In the genomic region with DNA sequence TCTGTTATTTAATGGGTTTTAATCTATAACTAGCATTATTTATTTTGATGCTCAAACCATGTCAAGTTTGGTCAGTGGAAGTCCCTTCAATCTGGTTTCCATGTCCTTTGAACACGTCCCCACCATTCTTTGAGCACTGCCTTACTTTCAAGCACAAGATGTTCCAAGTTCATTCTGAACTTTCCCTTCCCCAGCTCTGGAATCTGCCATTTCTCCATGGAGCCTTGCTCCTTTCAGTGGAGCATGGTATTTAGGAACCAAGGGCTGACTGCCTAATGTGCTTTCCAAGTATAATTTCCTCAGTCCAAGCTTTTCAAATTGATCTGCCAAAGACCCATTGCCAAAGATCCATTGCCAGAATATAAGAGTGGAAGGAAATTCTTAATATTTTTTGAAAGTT, we compare ENCODE assay signal across 8 cellular contexts. TPM values are rescaled to one million over a fixed set of nuclear protein-coding genes. Genes with fewer than 3 reads are reported as not detected.
A peak's percentile ranks its signal among the peaks of the same experiment; 100 is the strongest.
DNase-seq lines count a peak whose midpoint lies in the region; ATAC-seq and TF ChIP-seq lines count a peak whose summit lies in the region.

No MANE protein-coding gene starts in this region.

- no peak overlapping the region for H2AK5ac ChIP-seq in mesendoderm (ENCODE audit: low read length)

- DNase-seq in AG10803 (ENCODE audit: low read depth) (no peak), HFF-Myc (ENCODE audit: extremely low read depth, low read depth) (no peak), astrocyte of the cerebellum (ENCODE audit: low read depth) (no peak), mesendoderm (no peak), GM03348 (ENCODE audit: low spot score) (no peak), SK-N-DZ (ENCODE audit: low spot score) (no peak)
- DNase-seq in effector memory CD8-positive, alpha-beta T cell, result no peak

- no peak overlapping the region for H3K56ac ChIP-seq in mesendoderm (ENCODE audit: low read length)

- no peak for ATAC-seq in HG03196 (IDR thresholded peaks at IDR 0.05; ENCODE audit: unreplicated experiment)
- ATAC-seq in effector memory CD8-positive, alpha-beta T cell (replicated peaks), result no peak

- H3K27ac ChIP-seq in mesendoderm (ENCODE audit: low read depth, low read length), result no peak overlapping the region

- H3K18ac ChIP-seq in mesendoderm (ENCODE audit: low read length), result no peak overlapping the region

- H3K79me2 ChIP-seq in mesendoderm (ENCODE audit: control insufficient read depth, insufficient read depth, low read length), result peaks cover 6% of the 10 kb centered on the region

- TF ChIP-seq CTCF in AG10803 (conservative IDR thresholded peaks at IDR 0.05; ENCODE audit: low read length) (no peak), HFF-Myc (IDR thresholded peaks at IDR 0.05; ENCODE audit: low read depth, low read length, missing control alignments) (no peak), astrocyte of the cerebellum (IDR thresholded peaks at IDR 0.05; ENCODE audit: low read depth, low read length, missing control alignments) (no peak)

- in situ Hi-C loops in astrocyte of the cerebellum (cut with HindIII; ENCODE audit: low sequenced_read_pairs), result no loop called here

- peak overlapping the region in 1 of 2 donors; percentile 93 for H3K4me3 Mint-ChIP-seq in effector memory CD8-positive, alpha-beta T cell

- H3K27me3 Mint-ChIP-seq in effector memory CD8-positive, alpha-beta T cell, result no peaks in the 10 kb centered on the region

- H3K4me3 ChIP-seq in AG10803 (ENCODE audit: low read length) (peak overlapping the region; percentile 92), HFF-Myc (replicated peaks; ENCODE audit: low read depth, low read length) (peak overlapping the region; percentile 65), astrocyte of the cerebellum (ENCODE audit: low read depth, low read length) (peak overlapping the region; percentile 60), mesendoderm (ENCODE audit: low read length) (no peak overlapping the region)

- H3K4ac ChIP-seq in mesendoderm (ENCODE audit: low read depth, low read length), result no peak overlapping the region

- peaks cover 15% of the 10 kb centered on the region for H3K36me3 Mint-ChIP-seq in effector memory CD8-positive, alpha-beta T cell (ENCODE audit: insufficient read depth)

- H3K23ac ChIP-seq in mesendoderm (ENCODE audit: low read length), result no peak overlapping the region

- H3K36me3 ChIP-seq in mesendoderm (ENCODE audit: control insufficient read depth, insufficient read depth, low read length), result no peaks in the 10 kb centered on the region

- H3K79me1 ChIP-seq in mesendoderm (ENCODE audit: low read length), result peaks cover 8% of the 10 kb centered on the region

- H3K4me1 Mint-ChIP-seq in effector memory CD8-positive, alpha-beta T cell (ENCODE audit: low read depth in 2 of 2), result peaks cover 26 to 31% of the 10 kb centered on the region in 2 donors

- no peaks in the 10 kb centered on the region for H3K27me3 ChIP-seq in mesendoderm (ENCODE audit: insufficient read depth, low read length, poor library complexity)

- H3K9ac ChIP-seq in mesendoderm (ENCODE audit: low read length), result peak overlapping the region; percentile 24

- no peak overlapping the region for H4K5ac ChIP-seq in mesendoderm (ENCODE audit: low read length)

- no peak overlapping the region for H2BK120ac ChIP-seq in mesendoderm (ENCODE audit: low read depth, low read length)

- no peak overlapping the region for H2BK15ac ChIP-seq in mesendoderm (replicated peaks; ENCODE audit: low read depth)

- H2BK5ac ChIP-seq in mesendoderm (ENCODE audit: low read length), result no peak overlapping the region

- H3K27ac Mint-ChIP-seq in effector memory CD8-positive, alpha-beta T cell, result peak overlapping the region in 1 of 2 donors; percentile 98

- no CpG with 5 or more reads among the region's 1 CpG for WGBS in mesendoderm (ENCODE audit: extremely low coverage, insufficient coverage, low lambda C conversion rate)

- H3K4me1 ChIP-seq in mesendoderm (ENCODE audit: control insufficient read depth, low read depth, low read length), result peaks cover 2% of the 10 kb centered on the region

- peak overlapping the region; percentile 21 for H3K4me2 ChIP-seq in mesendoderm (ENCODE audit: low read length)

- H3K9me3 Mint-ChIP-seq in effector memory CD8-positive, alpha-beta T cell, result peaks cover 0 to 1% of the 10 kb centered on the region in 2 donors

- no peak overlapping the region for H4K8ac ChIP-seq in mesendoderm (ENCODE audit: low read depth, low read length)

RNA-seq across cellular contexts. Expression of gene ZNF546, which starts 1.1 kb away (rescaled TPM):
- polyA plus RNA-seq in mesendoderm (2013, experiment 1 of 2), result 0.15 TPM
- polyA plus RNA-seq in mesendoderm (2013, experiment 2 of 2), result 0.27 TPM
- 2.2 and 4.3 TPM in 2 replicates for polyA plus RNA-seq in SK-N-DZ (2014; cell fraction: cytosol; rRNA removed)
- polyA plus RNA-seq in SK-N-DZ (2014; cell fraction: nucleus; rRNA removed), result 2.2 and 2.5 TPM in 2 replicates

RNA-seq across cellular contexts. Expression of gene PSMC4, which starts 24.8 kb away (rescaled TPM):
- polyA plus RNA-seq in mesendoderm (2013, experiment 1 of 2), result 114 TPM
- polyA plus RNA-seq in mesendoderm (2013, experiment 2 of 2), result 113 TPM
- polyA plus RNA-seq in SK-N-DZ (2014; cell fraction: cytosol; rRNA removed), result 221 and 276 TPM in 2 replicates
- polyA plus RNA-seq in SK-N-DZ (2014; cell fraction: nucleus; rRNA removed), result 143 and 167 TPM in 2 replicates
